Comparison of ENCODE assay signal across 8 cellular contexts in genomic region chr2:74554821-74555531, GRCh38. TPM values are rescaled to one million over a fixed set of nuclear protein-coding genes. Genes with fewer than 3 reads are reported as not detected.
DNase-seq lines count a peak whose midpoint lies in the region; ATAC-seq, FAIRE-seq and TF ChIP-seq lines count a peak whose summit lies in the region.

No MANE protein-coding gene starts in this region.

- H3K27me3 ChIP-seq in bronchial epithelial cell (ENCODE audit: control insufficient read depth, insufficient read depth, low read length) = no peaks in the 10 kb centered on the region

- ATAC-seq in activated CD4-positive, CD25-positive, alpha-beta regulatory T cell treated with anti-CD3 and anti-CD28 coated beads, Interleukin-2, amount 50 U/mL, for 24 hours = peak; percentile 62 to 64
- ATAC-seq in HG03039 (IDR thresholded peaks at IDR 0.05; ENCODE audit: unreplicated experiment) = peak; percentile 32
- peak; percentile 42 for ATAC-seq in SK-N-SH treated with all-trans-retinoic acid at 6 μM for 48 hours

- TF ChIP-seq CTCF in bronchial epithelial cell (IDR thresholded peaks at IDR 0.05; ENCODE audit: insufficient read depth, low read length, severe bottlenecking) = no peak

- no peak for DNase-seq in activated CD4-positive, CD25-positive, alpha-beta regulatory T cell (lab: John Stamatoyannopoulos, UW)
- DNase-seq in bronchial epithelial cell (ENCODE audit: low read depth) = no peak
- DNase-seq in kidney tubule cell (ENCODE audit: low spot score) = peak; percentile 66
- peak; percentile 51 for DNase-seq in stimulated activated CD4-positive, alpha-beta T cell treated with anti-CD3 and anti-CD28 coated beads, Interleukin-4, amount 100 ng/mL, for 24 hours
- no peak for DNase-seq in NCI-H2171 (lab: John Stamatoyannopoulos, UW)

- H3K4me3 ChIP-seq in bronchial epithelial cell (ENCODE audit: low read depth, low read length) = peak overlapping the region; percentile 37

- no peaks in the 10 kb centered on the region for H3K36me3 ChIP-seq in bronchial epithelial cell (ENCODE audit: control insufficient read depth, insufficient read depth, low read length)

- FAIRE-seq in bronchial epithelial cell (lab: Jason Lieb, UNC) = no peak

TF ChIP-seq in SK-N-SH treated with all-trans-retinoic acid at 6 μM for 48 hours, 23 proteins besides CTCF, POLR2A, EP300 and RAD21:
- TF ChIP-seq ZNF565 (CRISPR knock-in tag; conservative IDR thresholded peaks at IDR 0.05; ENCODE audit: low read depth) (no peak), OSR1 (CRISPR knock-in tag; IDR thresholded peaks at IDR 0.05) (no peak), TOX (CRISPR knock-in tag; IDR thresholded peaks at IDR 0.05; ENCODE audit: borderline replicate concordance) (no peak), ZFP3 (CRISPR knock-in tag; IDR thresholded peaks at IDR 0.05) (no peak), ESRRG (CRISPR knock-in tag; IDR thresholded peaks at IDR 0.05) (no peak), BACH2 (CRISPR knock-in tag; IDR thresholded peaks at IDR 0.05; ENCODE audit: borderline replicate concordance) (no peak), ZNF8 (CRISPR knock-in tag; IDR thresholded peaks at IDR 0.05) (no peak), ZFP30 (CRISPR knock-in tag; IDR thresholded peaks at IDR 0.05) (no peak), ISL1 (CRISPR knock-in tag; IDR thresholded peaks at IDR 0.05) (no peak), ARNTL (CRISPR knock-in tag; IDR thresholded peaks at IDR 0.05; ENCODE audit: borderline replicate concordance, low read depth) (no peak), RARB (CRISPR knock-in tag; IDR thresholded peaks at IDR 0.05) (no peak), PPARA (CRISPR knock-in tag; IDR thresholded peaks at IDR 0.05; ENCODE audit: borderline replicate concordance) (no peak), GLIS3 (CRISPR knock-in tag; IDR thresholded peaks at IDR 0.05) (no peak), CSRNP3 (CRISPR knock-in tag; IDR thresholded peaks at IDR 0.05) (no peak), TCF4 (CRISPR knock-in tag; IDR thresholded peaks at IDR 0.05; ENCODE audit: borderline replicate concordance) (no peak)
- TF ChIP-seq, protein P1, sequence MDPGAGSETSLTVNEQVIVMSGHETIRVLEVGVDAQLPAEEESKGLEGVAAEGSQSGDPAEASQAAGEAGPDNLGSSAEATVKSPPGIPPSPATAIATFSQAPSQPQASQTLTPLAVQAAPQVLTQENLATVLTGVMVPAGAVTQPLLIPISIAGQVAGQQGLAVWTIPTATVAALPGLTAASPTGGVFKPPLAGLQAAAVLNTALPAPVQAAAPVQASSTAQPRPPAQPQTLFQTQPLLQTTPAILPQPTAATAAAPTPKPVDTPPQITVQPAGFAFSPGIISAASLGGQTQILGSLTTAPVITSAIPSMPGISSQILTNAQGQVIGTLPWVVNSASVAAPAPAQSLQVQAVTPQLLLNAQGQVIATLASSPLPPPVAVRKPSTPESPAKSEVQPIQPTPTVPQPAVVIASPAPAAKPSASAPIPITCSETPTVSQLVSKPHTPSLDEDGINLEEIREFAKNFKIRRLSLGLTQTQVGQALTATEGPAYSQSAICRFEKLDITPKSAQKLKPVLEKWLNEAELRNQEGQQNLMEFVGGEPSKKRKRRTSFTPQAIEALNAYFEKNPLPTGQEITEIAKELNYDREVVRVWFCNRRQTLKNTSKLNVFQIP (CRISPR knock-in tag; IDR thresholded peaks at IDR 0.05; ENCODE audit: borderline replicate concordance, low read depth) = no peak
- TF ChIP-seq, protein P2, sequence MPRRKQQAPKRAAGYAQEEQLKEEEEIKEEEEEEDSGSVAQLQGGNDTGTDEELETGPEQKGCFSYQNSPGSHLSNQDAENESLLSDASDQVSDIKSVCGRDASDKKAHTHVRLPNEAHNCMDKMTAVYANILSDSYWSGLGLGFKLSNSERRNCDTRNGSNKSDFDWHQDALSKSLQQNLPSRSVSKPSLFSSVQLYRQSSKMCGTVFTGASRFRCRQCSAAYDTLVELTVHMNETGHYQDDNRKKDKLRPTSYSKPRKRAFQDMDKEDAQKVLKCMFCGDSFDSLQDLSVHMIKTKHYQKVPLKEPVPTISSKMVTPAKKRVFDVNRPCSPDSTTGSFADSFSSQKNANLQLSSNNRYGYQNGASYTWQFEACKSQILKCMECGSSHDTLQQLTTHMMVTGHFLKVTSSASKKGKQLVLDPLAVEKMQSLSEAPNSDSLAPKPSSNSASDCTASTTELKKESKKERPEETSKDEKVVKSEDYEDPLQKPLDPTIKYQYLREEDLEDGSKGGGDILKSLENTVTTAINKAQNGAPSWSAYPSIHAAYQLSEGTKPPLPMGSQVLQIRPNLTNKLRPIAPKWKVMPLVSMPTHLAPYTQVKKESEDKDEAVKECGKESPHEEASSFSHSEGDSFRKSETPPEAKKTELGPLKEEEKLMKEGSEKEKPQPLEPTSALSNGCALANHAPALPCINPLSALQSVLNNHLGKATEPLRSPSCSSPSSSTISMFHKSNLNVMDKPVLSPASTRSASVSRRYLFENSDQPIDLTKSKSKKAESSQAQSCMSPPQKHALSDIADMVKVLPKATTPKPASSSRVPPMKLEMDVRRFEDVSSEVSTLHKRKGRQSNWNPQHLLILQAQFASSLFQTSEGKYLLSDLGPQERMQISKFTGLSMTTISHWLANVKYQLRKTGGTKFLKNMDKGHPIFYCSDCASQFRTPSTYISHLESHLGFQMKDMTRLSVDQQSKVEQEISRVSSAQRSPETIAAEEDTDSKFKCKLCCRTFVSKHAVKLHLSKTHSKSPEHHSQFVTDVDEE (CRISPR knock-in tag; IDR thresholded peaks at IDR 0.05) = no peak

RNA-seq across cellular contexts. Expression of gene DOK1, which starts 0.5 kb away (rescaled TPM):
- total RNA-seq in bronchial epithelial cell = 0.51 and 1.1 TPM in 2 replicates

RNA-seq across cellular contexts. Expression of gene LOXL3, which starts 1.2 kb away (rescaled TPM):
- total RNA-seq in bronchial epithelial cell = 0.13 and 0.53 TPM in 2 replicates

RNA-seq across cellular contexts. Expression of gene HTRA2, which starts 25.2 kb away (rescaled TPM):
- total RNA-seq in bronchial epithelial cell = 29.1 and 67.7 TPM in 2 replicates

RNA-seq across cellular contexts. Expression of gene AUP1, which starts 25.5 kb away (rescaled TPM):
- total RNA-seq in bronchial epithelial cell = 176 and 198 TPM in 2 replicates

RNA-seq across cellular contexts. Expression of gene DQX1, which starts 28.9 kb away (rescaled TPM):
- 1.6 and 5.6 TPM in 2 replicates for total RNA-seq in bronchial epithelial cell

Comparison
In these comparisons a context has a peak if more than half of its experiments do, and no peak if none do; other contexts are left out.
1. DNase-seq: peak in kidney tubule cell (single experiment) and stimulated activated CD4-positive, alpha-beta T cell treated with anti-CD3 and anti-CD28 coated beads, Interleukin-4, amount 100 ng/mL, for 24 hours (single experiment); none in activated CD4-positive, CD25-positive, alpha-beta regulatory T cell (0 of 4), bronchial epithelial cell (single experiment) and NCI-H2171 (single experiment).
2. Peak in every context shown above with its lines, with median percentiles within 50 percentile points of each other: ATAC-seq.